Comparison of ENCODE assay signal across 18 cellular contexts in the genomic region with DNA sequence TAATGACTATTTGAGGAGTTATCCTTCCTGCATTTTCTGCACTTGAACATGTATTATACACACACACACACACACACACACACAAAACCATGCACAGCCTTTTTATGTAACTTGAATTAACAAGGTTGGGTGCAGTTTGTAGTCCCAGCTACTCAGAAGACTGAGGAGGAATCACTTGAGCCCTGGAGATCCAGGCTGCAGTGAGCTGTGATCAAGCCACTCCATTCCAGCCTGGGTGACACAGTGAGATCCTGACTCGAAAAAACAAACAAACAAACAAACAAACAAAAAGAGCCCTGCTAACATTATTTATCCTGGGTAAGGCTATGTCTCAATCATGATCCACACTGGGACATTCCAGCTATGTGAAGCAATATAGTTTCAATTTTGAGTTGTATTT.
DNase-seq lines count a peak whose midpoint lies in the region; ATAC-seq and TF ChIP-seq lines count a peak whose summit lies in the region.
"Had no signal": no experiment of that assay in that cellular context is flagged by ENCODE, and none has a peak within 500 bp of the region (broad histone marks: within the 10 kb centered on the region; RNA-seq: fewer than 3 reads in every experiment).

No MANE protein-coding gene starts in this region.

- H3K36me3 ChIP-seq in GM23338 (ENCODE audit: insufficient read depth) = peaks cover 10% of the 10 kb centered on the region; the same call in 1 of the 2 replicates
- no peaks in the 10 kb centered on the region for H3K36me3 ChIP-seq in trophoblast cell (ENCODE audit: control insufficient read depth in 1 of 2, insufficient read depth in 2 of 2, low read length in 2 of 2)
- H3K36me3 ChIP-seq: Peyer's patch had no signal

- H4K12ac ChIP-seq in trophoblast cell (ENCODE audit: low read depth, low read length) = no peak overlapping the region

- peaks cover 55% of the 10 kb centered on the region for H3K36me3 Mint-ChIP-seq in GM23338 (ENCODE audit: low read depth)

- peak overlapping the region; percentile 5 for H2BK12ac ChIP-seq in trophoblast cell (ENCODE audit: low read length)

- H3K4me2 ChIP-seq in GM23338 (no peak overlapping the region), trophoblast cell (ENCODE audit: low read length) (peak overlapping the region; percentile 23)

- H3K4me3 ChIP-seq in GM23338 (no peak overlapping the region), trophoblast cell (ENCODE audit: low read depth, low read length) (no peak overlapping the region)
- H3K4me3 ChIP-seq: K562, Peyer's patch had no signal

- H2AK5ac ChIP-seq in trophoblast cell (ENCODE audit: low read length) = no peak overlapping the region

- H3K27me3 ChIP-seq in GM23338 (ENCODE audit: insufficient read depth) (no peaks in the 10 kb centered on the region), trophoblast cell (ENCODE audit: insufficient read depth, low read length) (no peaks in the 10 kb centered on the region)
- H3K27me3 ChIP-seq: Peyer's patch had no signal

- ATAC-seq in GM23338 = no peak
- ATAC-seq: K562 had no signal

- peaks cover 22% of the 10 kb centered on the region for H3K4me1 Mint-ChIP-seq in GM23338
- H3K4me1 Mint-ChIP-seq: B cell had no signal

- no peak overlapping the region for H3K9ac ChIP-seq in trophoblast cell (ENCODE audit: low read length)

- no peak overlapping the region for H2AFZ ChIP-seq in GM23338
- no peak overlapping the region for H2AFZ ChIP-seq in trophoblast cell (ENCODE audit: insufficient read depth, low read length, poor library complexity)

- no peaks in the 10 kb centered on the region for H3K9me3 Mint-ChIP-seq in GM23338
- H3K9me3 Mint-ChIP-seq: CD4-positive, alpha-beta T cell had no signal

- H3K79me1 ChIP-seq in trophoblast cell (ENCODE audit: low read length) = peaks cover 29% of the 10 kb centered on the region

- peaks cover 6% of the 10 kb centered on the region for H3K27me3 Mint-ChIP-seq in GM23338 (ENCODE audit: insufficient read depth, low read depth, poor library complexity)
- H3K27me3 Mint-ChIP-seq: B cell; CD4-positive, alpha-beta T cell had no signal

- peak overlapping the region; percentile 70 for H2BK5ac ChIP-seq in trophoblast cell (ENCODE audit: low read depth, low read length, poor library complexity)

- H3K79me2 ChIP-seq in GM23338 (replicated peaks; ENCODE audit: insufficient read depth) (0 out of 2 replicates have a peak, but pooled peaks cover 3% of the 10 kb centered on the region), trophoblast cell (ENCODE audit: control insufficient read depth, insufficient read depth, low read length, poor library complexity) (peaks cover 2% of the 10 kb centered on the region)

- H3F3A ChIP-seq in GM23338 (replicated peaks; ENCODE audit: low read depth) = no peaks in the 10 kb centered on the region

- DNase-seq in GM23338 (ENCODE audit: low spot score) (no peak), epithelial cell of prostate (ENCODE audit: low read depth, low spot score) (no peak), trophoblast cell (no peak), substantia nigra (lab: John Stamatoyannopoulos, UW) (no peak), HK-2 (ENCODE audit: unreplicated experiment) (no peak), EL (no peak)
- DNase-seq: CD4-positive, alpha-beta T cell; DND-41; GF-D8; NCI-H1092 treated with DMSO at 0.1 percent for 48 hours; NCI-H1694; NCI-H446 treated with DMSO at 0.1 percent for 48 hours; NCI-H774; Peyer's patch; SHP77 treated with DMSO at 0.1 percent for 48 hours had no signal

- no peaks in the 10 kb centered on the region for H4K20me1 ChIP-seq in GM23338 (replicated peaks; ENCODE audit: insufficient read depth)

- peaks cover 2% of the 10 kb centered on the region; the same call in 1 of the 2 replicates for H3K4me1 ChIP-seq in GM23338 (ENCODE audit: insufficient read depth)
- peaks cover 12 to 26% of the 10 kb centered on the region in 2 experiments for H3K4me1 ChIP-seq in trophoblast cell (ENCODE audit: control insufficient read depth in 1 of 2, insufficient read depth in 2 of 2, low read length in 2 of 2)
- H3K4me1 ChIP-seq: Peyer's patch had no signal

- TF ChIP-seq CTCF in GM23338 (conservative IDR thresholded peaks at IDR 0.05; ENCODE audit: low read depth in 2 of 2) (no peak), VCaP (conservative IDR thresholded peaks at IDR 0.05) (no peak)

- H2BK120ac ChIP-seq in trophoblast cell (ENCODE audit: insufficient read depth, low read length, poor library complexity) = peak overlapping the region; percentile 50

- H3K27ac ChIP-seq in GM23338 (ENCODE audit: low read depth) (no peak overlapping the region), VCaP (peak overlapping the region; percentile 1; the same call in 1 of the 2 replicates), epithelial cell of prostate (peak overlapping the region; percentile 83), trophoblast cell (ENCODE audit: low read depth, low read length) (peak overlapping the region; percentile 96), substantia nigra (ENCODE audit: low read depth, low read length, poor library complexity, severe bottlenecking) (no peak overlapping the region)
- H3K27ac ChIP-seq: Peyer's patch had no signal

- peak overlapping the region; percentile 58 for H4K91ac ChIP-seq in trophoblast cell (ENCODE audit: low read depth, low read length)

- peak overlapping the region; percentile 19 for H3K4ac ChIP-seq in trophoblast cell (ENCODE audit: low read depth, low read length)

- no peak overlapping the region for H3K4me3 Mint-ChIP-seq in GM23338
- H3K4me3 Mint-ChIP-seq: B cell; CD4-positive, alpha-beta T cell had no signal

- H4K8ac ChIP-seq in trophoblast cell (ENCODE audit: low read depth, low read length) = no peak overlapping the region

- no CpG with 5 or more reads among the region's 1 CpG for WGBS in trophoblast cell (ENCODE audit: extremely low coverage, insufficient coverage, insufficient read length)

- no peaks in the 10 kb centered on the region for H3K9me3 ChIP-seq in trophoblast cell (ENCODE audit: insufficient read depth, low read depth, low read length)
- H3K9me3 ChIP-seq: Peyer's patch had no signal

- H3K27ac Mint-ChIP-seq in GM23338 = peak overlapping the region; percentile 63; the same call in 1 of the 2 replicates
- H3K27ac Mint-ChIP-seq: B cell; CD4-positive, alpha-beta T cell had no signal

- no peak overlapping the region for H3K23ac ChIP-seq in trophoblast cell (ENCODE audit: low read length)

- H3K14ac ChIP-seq in trophoblast cell (ENCODE audit: low read length) = peak overlapping the region; percentile 18

- no peak overlapping the region for H3K18ac ChIP-seq in trophoblast cell (ENCODE audit: low read length)

- H3K9me2 ChIP-seq in GM23338 (ENCODE audit: insufficient read depth) = no peaks in the 10 kb centered on the region

TF ChIP-seq in GM23338, 12 proteins besides CTCF, POLR2A, EP300 and RAD21 (continues in another document):
- TF ChIP-seq NANOG (IDR thresholded peaks at IDR 0.05; ENCODE audit: borderline replicate concordance) (no peak), JUNB (IDR thresholded peaks at IDR 0.05; ENCODE audit: unreplicated experiment) (no peak), POLR2AphosphoS5 (IDR thresholded peaks at IDR 0.05; ENCODE audit: low read depth) (no peak), EZH2 (IDR thresholded peaks at IDR 0.05; ENCODE audit: low read depth, unreplicated experiment) (no peak), EZH2phosphoT487 (IDR thresholded peaks at IDR 0.05; ENCODE audit: unreplicated experiment) (no peak), REST (IDR thresholded peaks at IDR 0.05; ENCODE audit: unreplicated experiment) (no peak)

Comparison
In these comparisons a context has a peak if more than half of its experiments do, and no peak if none do; other contexts are left out.
1. H3K27ac ChIP-seq: peak in VCaP (single experiment), epithelial cell of prostate (single experiment) and trophoblast cell (single experiment); none in GM23338 (single experiment) and substantia nigra (single experiment).